15 cellular contexts compared by ENCODE assay signal in the genomic region with DNA sequence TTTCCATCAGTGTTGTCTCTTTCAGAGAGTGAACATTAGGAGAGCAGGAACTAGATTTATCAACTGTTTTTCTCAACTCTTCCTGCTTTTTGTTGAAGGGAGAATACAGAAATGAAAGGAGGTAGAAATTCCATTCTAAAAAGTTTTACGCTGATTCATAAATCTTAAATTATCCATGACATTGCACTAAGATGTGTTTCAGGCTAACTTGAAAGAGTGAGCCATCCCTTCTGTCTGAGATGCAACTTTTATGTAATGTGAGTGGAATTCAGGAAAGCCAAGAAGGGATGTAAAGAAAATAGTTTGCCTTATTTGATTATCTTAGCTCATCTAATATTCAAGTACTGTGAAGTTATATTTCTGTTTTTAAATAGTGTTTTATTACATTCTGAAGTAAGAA.
DNase-seq lines count a peak whose midpoint lies in the region; ATAC-seq and TF ChIP-seq lines count a peak whose summit lies in the region.
"Had no signal": no experiment of that assay in that cellular context is flagged by ENCODE, and none has a peak within 500 bp of the region (broad histone marks: within the 10 kb centered on the region; RNA-seq: fewer than 3 reads in every experiment).

No MANE protein-coding gene starts in this region.

- intact Hi-C loops in mucosa of descending colon (cut with DNase I, micrococcal nuclease) = no loop called here

- H3K4me1 ChIP-seq in ACC112 (ENCODE audit: control insufficient read depth, insufficient read depth, low read length, unreplicated experiment) = peaks cover 62% of the 10 kb centered on the region
- H3K4me1 ChIP-seq in mucosa of descending colon (ENCODE audit: low read depth) = no peaks in the 10 kb centered on the region

- DNase-seq in HS-5 (ENCODE audit: low read depth) = peak; percentile 59
- DNase-seq in brain microvascular endothelial cell = peak; percentile 58
- peak; percentile 88 for DNase-seq in iris pigment epithelial cell (ENCODE audit: low read depth)
- DNase-seq in mucosa of descending colon = no peak
- no peak for DNase-seq in activated CD4-positive, alpha-beta T cell treated with anti-CD3 and anti-CD28 coated beads, Interleukin-2, amount 50 U/mL, for 1 hour
- DNase-seq: activated B cell treated with CpG ODN at 0.5 μM for 24 hours; Caco-2; lower lobe of right lung; NCI-H146; NCI-H510A treated with DMSO at 0.1 percent for 48 hours; sigmoid colon; stimulated activated naive CD4-positive, alpha-beta T cell had no signal

- no peak for TF ChIP-seq CTCF in brain microvascular endothelial cell (IDR thresholded peaks at IDR 0.05; ENCODE audit: low read depth, low read length, missing control alignments)
- no peak for TF ChIP-seq CTCF in mucosa of descending colon (IDR thresholded peaks at IDR 0.05)

- H3K79me2 ChIP-seq in ACC112 (ENCODE audit: control insufficient read depth, insufficient read depth, low read length, unreplicated experiment) = peaks cover 19% of the 10 kb centered on the region

- H3K9me3 ChIP-seq in mucosa of descending colon = no peaks in the 10 kb centered on the region
- H3K9me3 ChIP-seq: Caco-2, lower lobe of right lung, sigmoid colon had no signal

- in situ Hi-C loops in brain microvascular endothelial cell (cut with HindIII; ENCODE audit: low pct_ligation_motif_present, low sequenced_read_pairs) = no loop called here

- no peak overlapping the region for H3K4me3 ChIP-seq in ACC112 (ENCODE audit: low read depth, low read length)
- no peak overlapping the region for H3K4me3 ChIP-seq in brain microvascular endothelial cell (ENCODE audit: low read depth, low read length)
- H3K4me3 ChIP-seq in mucosa of descending colon = no peak overlapping the region
- H3K4me3 ChIP-seq: lower lobe of right lung, sigmoid colon had no signal

- H3K27me3 ChIP-seq in ACC112 (ENCODE audit: insufficient read depth, low read length) = no peaks in the 10 kb centered on the region
- H3K27me3 ChIP-seq in brain microvascular endothelial cell (replicated peaks) = no peaks in the 10 kb centered on the region
- H3K27me3 ChIP-seq: sigmoid colon had no signal

- no peak overlapping the region for H2AFZ ChIP-seq in ACC112 (ENCODE audit: low read length, unreplicated experiment)

- H3K36me3 ChIP-seq in ACC112 (ENCODE audit: insufficient read depth, low read length) (peaks cover 4% of the 10 kb centered on the region; the same call in 1 of the 2 replicates), brain microvascular endothelial cell (replicated peaks) (no peaks in the 10 kb centered on the region), mucosa of descending colon (ENCODE audit: low read depth) (no peaks in the 10 kb centered on the region)
- H3K36me3 ChIP-seq: lower lobe of right lung, sigmoid colon had no signal

- ATAC-seq in GM19324 (IDR thresholded peaks at IDR 0.05; ENCODE audit: low FRiP score, unreplicated experiment) (no peak), mucosa of descending colon (no peak), HG02870 (IDR thresholded peaks at IDR 0.05; ENCODE audit: unreplicated experiment) (no peak)

- H3K27ac ChIP-seq in ACC112 (ENCODE audit: low read depth, low read length) (peak overlapping the region; percentile 53), brain microvascular endothelial cell (peak overlapping the region; percentile 86)
- H3K27ac ChIP-seq: lower lobe of right lung had no signal

Comparison
In these comparisons a context has a peak if more than half of its experiments do, and no peak if none do; other contexts are left out.
1. DNase-seq: peak in HS-5 (single experiment), brain microvascular endothelial cell (single experiment) and iris pigment epithelial cell (single experiment); none in mucosa of descending colon (0 of 3) and activated CD4-positive, alpha-beta T cell treated with anti-CD3 and anti-CD28 coated beads, Interleukin-2, amount 50 U/mL, for 1 hour (single experiment).